In the genomic region with DNA sequence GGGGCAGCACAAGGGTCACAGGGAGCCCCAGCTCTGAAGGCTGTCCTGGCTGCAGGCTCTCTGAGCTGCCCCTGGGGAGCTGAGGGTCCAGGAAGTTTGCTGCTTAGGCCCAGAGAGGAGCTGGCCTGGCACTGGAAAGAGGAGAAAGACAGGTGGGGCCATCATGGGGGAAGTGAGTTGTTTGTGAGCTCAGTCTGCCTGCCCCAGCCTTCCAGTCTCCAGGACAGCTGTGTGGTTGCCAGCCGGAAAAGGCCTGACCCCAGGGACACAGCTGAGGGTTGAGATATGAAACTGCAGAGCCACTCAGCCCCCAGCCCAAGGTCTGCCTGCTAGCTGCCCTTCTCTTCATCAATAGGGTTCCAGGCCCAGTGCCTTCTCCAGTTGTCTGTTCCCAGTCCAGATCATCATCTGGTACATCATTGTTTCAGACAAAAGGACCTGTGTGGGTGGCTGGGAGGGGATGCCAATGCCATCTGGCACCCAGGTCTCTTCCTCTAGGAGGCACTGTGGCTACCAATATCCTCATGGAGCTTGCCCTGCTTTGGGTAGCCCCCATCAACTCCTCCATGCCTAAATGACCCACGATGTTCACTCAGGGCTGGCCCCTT, we compare ENCODE assay signal across 9 cellular contexts. TPM values are rescaled to one million over a fixed set of nuclear protein-coding genes. Genes with fewer than 3 reads are reported as not detected.
DNase-seq lines count a peak whose midpoint lies in the region; ATAC-seq and TF ChIP-seq lines count a peak whose summit lies in the region.
"Had no signal": no experiment of that assay in that cellular context is flagged by ENCODE, and none has a peak within 500 bp of the region (broad histone marks: within the 10 kb centered on the region; RNA-seq: fewer than 3 reads in every experiment).

No MANE protein-coding gene starts in this region.

- no peak for ATAC-seq in HG02798 (IDR thresholded peaks at IDR 0.05; ENCODE audit: poor library complexity, unreplicated experiment)

- DNase-seq in activated naive CD4-positive, alpha-beta T cell treated with anti-CD3 and anti-CD28 coated beads, Interleukin-2, amount 10 ng/mL, durations not matched to agents 7 days and 5 days: no peak
- DNase-seq in activated naive CD4-positive, alpha-beta T cell treated with Interleukin-2 at 50 U/mL for 16 hours: no peak
- DNase-seq in RWPE1 (ENCODE audit: low spot score) (no peak), endodermal cell (no peak), spleen (peak; percentile 64), NCI-H446 treated with DMSO at 0.1 percent for 48 hours (lab: John Stamatoyannopoulos, UW) (no peak), C1 segment of cervical spinal cord (lab: John Stamatoyannopoulos, UW) (no peak)
- DNase-seq: small intestine had no signal

- no peak overlapping the region for H3K4me3 Mint-ChIP-seq in activated naive CD4-positive, alpha-beta T cell treated with anti-CD3 and anti-CD28 coated beads, Interleukin-2, amount 10 ng/mL, durations not matched to agents 7 days and 5 days
- no peak overlapping the region for H3K4me3 Mint-ChIP-seq in endodermal cell

- CTCF ChIA-PET in activated naive CD4-positive, alpha-beta T cell treated with anti-CD3 and anti-CD28 coated beads, Interleukin-2, amount 10 ng/mL, durations not matched to agents 7 days and 5 days (lab: Charles Lee): interaction anchor here (0.7 to 1.6 kb wide), 2 partner anchors 19 to 33 kb away, joined by 3 to 4 read pairs; no protein-coding TSS in a partner anchor
- CTCF ChIA-PET in RWPE1 (lab: Yijun Ruan, JAX): interaction anchor here (0.6 to 1.2 kb wide), 4 partner anchors 20 to 1123 kb away, joined by 3 to 4 read pairs (median 4); no protein-coding TSS in a partner anchor

- intact Hi-C loops in spleen (cut with DNase I; ENCODE audit: low total_unique reads): no loop called here

- peak overlapping the region; percentile 51 for H3K27ac ChIP-seq in RWPE1
- no peak overlapping the region for H3K27ac ChIP-seq in endodermal cell (ENCODE audit: low read depth, low read length)
- H3K27ac ChIP-seq in spleen: peak overlapping the region in 2 of 8 donors; percentile 22 to 35

- H3K4me3 ChIP-seq in endodermal cell (ENCODE audit: low read length) (no peak overlapping the region), spleen (no peak overlapping the region)

- H3K27me3 Mint-ChIP-seq in activated naive CD4-positive, alpha-beta T cell treated with anti-CD3 and anti-CD28 coated beads, Interleukin-2, amount 10 ng/mL, durations not matched to agents 7 days and 5 days: no peaks in the 10 kb centered on the region
- H3K27me3 Mint-ChIP-seq in endodermal cell (ENCODE audit: insufficient read depth): no peaks in the 10 kb centered on the region

- H3K9me3 ChIP-seq in endodermal cell (ENCODE audit: control insufficient read depth, low read length) (no peaks in the 10 kb centered on the region), spleen (no peaks in the 10 kb centered on the region)

- POLR2A ChIA-PET in RWPE1 (lab: Yijun Ruan, JAX; ENCODE audit: low non-redundant PET): interaction anchor here (0.6 kb wide), 1 partner anchor 107 kb away, joined by 6 read pairs; no protein-coding TSS in a partner anchor

- no peak for TF ChIP-seq POLR2A in spleen (IDR thresholded peaks at IDR 0.05)

- peaks cover 66% of the 10 kb centered on the region for H3K36me3 ChIP-seq in endodermal cell (ENCODE audit: control insufficient read depth, insufficient read depth, low read length)
- H3K36me3 ChIP-seq in spleen: peaks cover 0 to 70% (median 63%) of the 10 kb centered on the region in 6 donors

- no peaks in the 10 kb centered on the region for H3K9me3 Mint-ChIP-seq in activated naive CD4-positive, alpha-beta T cell treated with anti-CD3 and anti-CD28 coated beads, Interleukin-2, amount 10 ng/mL, durations not matched to agents 7 days and 5 days
- H3K9me3 Mint-ChIP-seq in endodermal cell: no peaks in the 10 kb centered on the region

- no peaks in the 10 kb centered on the region for H3K27me3 ChIP-seq in endodermal cell (ENCODE audit: control insufficient read depth, insufficient read depth, low read length, poor library complexity, severe bottlenecking)
- H3K27me3 ChIP-seq in spleen (replicated peaks in 1 of 7): no peaks in the 10 kb centered on the region

- peak overlapping the region; percentile 7 for H3K27ac Mint-ChIP-seq in activated naive CD4-positive, alpha-beta T cell treated with anti-CD3 and anti-CD28 coated beads, Interleukin-2, amount 10 ng/mL, durations not matched to agents 7 days and 5 days
- H3K27ac Mint-ChIP-seq in endodermal cell: peak overlapping the region; percentile 30

- peaks cover 22% of the 10 kb centered on the region for H3K36me3 Mint-ChIP-seq in activated naive CD4-positive, alpha-beta T cell treated with anti-CD3 and anti-CD28 coated beads, Interleukin-2, amount 10 ng/mL, durations not matched to agents 7 days and 5 days
- peaks cover 50% of the 10 kb centered on the region for H3K36me3 Mint-ChIP-seq in endodermal cell (ENCODE audit: low read depth)

- WGBS in endodermal cell (ENCODE audit: insufficient coverage in 1 of 2, insufficient read length in 1 of 2), 2 experiments: 88 to 90% methylated on average over 1 to 2 of the region's 2 CpGs
- WGBS in spleen, 5 donors: 69 to 100% (median 79%) methylated on average over 1 to 2 of the region's 2 CpGs

- H3K4me1 Mint-ChIP-seq in activated naive CD4-positive, alpha-beta T cell treated with anti-CD3 and anti-CD28 coated beads, Interleukin-2, amount 10 ng/mL, durations not matched to agents 7 days and 5 days: peaks cover 38% of the 10 kb centered on the region
- peaks cover 5% of the 10 kb centered on the region for H3K4me1 Mint-ChIP-seq in endodermal cell

- H3K4me1 ChIP-seq in endodermal cell (ENCODE audit: control insufficient read depth, insufficient read depth, low read length) (no peaks in the 10 kb centered on the region), spleen (peaks cover 5 to 48% (median 19%) of the 10 kb centered on the region in 6 donors)

- H3K9ac ChIP-seq in endodermal cell (ENCODE audit: extremely low read depth, low read length, poor library complexity, severe bottlenecking): no peak overlapping the region

- TF ChIP-seq CTCF in RWPE1 (conservative IDR thresholded peaks at IDR 0.05; ENCODE audit: low read depth): no peak
- peak; percentile 49 for TF ChIP-seq CTCF in endodermal cell (conservative IDR thresholded peaks at IDR 0.05)
- no peak for TF ChIP-seq CTCF in spleen (IDR thresholded peaks at IDR 0.05 in 8 of 11, conservative IDR thresholded peaks at IDR 0.05 in 3 of 11)

RNA-seq across cellular contexts. Expression of a gene that starts 4.2 kb away (rescaled TPM):
- total RNA-seq in endodermal cell (100 to 1,000 TPM; 115 TPM), spleen (100 to 1,000 TPM in 2 of 7 donors, 10 to 100 TPM in 5; 68.9 to 126 (median 91.8) TPM)
- polyA plus RNA-seq in endodermal cell (2013, experiment 1 of 2): 82.8 TPM
- polyA plus RNA-seq in endodermal cell (2013, experiment 2 of 2): 76.3 TPM
- 10 to 100 TPM; 68.9 to 99.4 (median 92.9) TPM for polyA plus RNA-seq in spleen

RNA-seq across cellular contexts. Expression of a gene that starts 11.4 kb away (rescaled TPM):
- total RNA-seq in endodermal cell (1 to 10 TPM; 2.1 to 7.7 TPM), spleen (100 to 1,000 TPM; 111 to 231 (median 149) TPM)
- 2.2 TPM for polyA plus RNA-seq in endodermal cell (2013, experiment 1 of 2)
- polyA plus RNA-seq in endodermal cell (2013, experiment 2 of 2): 3.3 TPM
- 100 to 1,000 TPM in 1 of 3 donors, 10 to 100 TPM in 2; 69.9 to 144 (median 98.4) TPM for polyA plus RNA-seq in spleen

RNA-seq across cellular contexts. Expression of a gene that starts 23.6 kb away (rescaled TPM):
- total RNA-seq in endodermal cell (100 to 1,000 TPM; 196 to 241 TPM), spleen (100 to 1,000 TPM in 3 of 7 donors, 10 to 100 TPM in 4; 44.8 to 220 (median 86.4) TPM)
- polyA plus RNA-seq in endodermal cell (2013, experiment 1 of 2): 307 TPM
- polyA plus RNA-seq in endodermal cell (2013, experiment 2 of 2): 281 TPM
- polyA plus RNA-seq in spleen: 100 to 1,000 TPM in 1 of 3 donors, 10 to 100 TPM in 2; 42.5 to 125 (median 59.2) TPM

RNA-seq across cellular contexts. Expression of a gene that starts 33.4 kb away (rescaled TPM):
- total RNA-seq in endodermal cell: 100 to 1,000 TPM; 112 to 115 TPM
- polyA plus RNA-seq in endodermal cell (2013, experiment 1 of 2): 106 TPM
- 105 TPM for polyA plus RNA-seq in endodermal cell (2013, experiment 2 of 2)
- total RNA-seq in spleen: 100 to 1,000 TPM in 5 of 7 donors, 10 to 100 TPM in 2; 86.9 to 155 (median 116) TPM
- 100 to 1,000 TPM; 145 to 364 (median 348) TPM for polyA plus RNA-seq in spleen

RNA-seq across cellular contexts. Expression of a gene that starts 47.6 kb away (rescaled TPM):
- total RNA-seq in endodermal cell: 100 to 1,000 TPM; 322 to 383 TPM
- polyA plus RNA-seq in endodermal cell (2013, experiment 1 of 2): 285 TPM
- 272 TPM for polyA plus RNA-seq in endodermal cell (2013, experiment 2 of 2)
- 10 to 100 TPM; 13.0 to 26.5 (median 17.6) TPM for total RNA-seq in spleen
- polyA plus RNA-seq in spleen: 10 to 100 TPM in 1 of 3 donors, 1 to 10 TPM in 2; 6.8 to 16.3 (median 7.6) TPM

Comparison
In these comparisons a context has a peak if more than half of its experiments do, and no peak if none do; other contexts are left out.
1. RNA of a gene that starts 11.4 kb away (total RNA-seq): 111 to 231 TPM in spleen; 2.1 to 7.7 TPM in endodermal cell; every median in the first group is over 10 times any median in the second.